1 cellular context compared by ENCODE assay signal in the genomic region with DNA sequence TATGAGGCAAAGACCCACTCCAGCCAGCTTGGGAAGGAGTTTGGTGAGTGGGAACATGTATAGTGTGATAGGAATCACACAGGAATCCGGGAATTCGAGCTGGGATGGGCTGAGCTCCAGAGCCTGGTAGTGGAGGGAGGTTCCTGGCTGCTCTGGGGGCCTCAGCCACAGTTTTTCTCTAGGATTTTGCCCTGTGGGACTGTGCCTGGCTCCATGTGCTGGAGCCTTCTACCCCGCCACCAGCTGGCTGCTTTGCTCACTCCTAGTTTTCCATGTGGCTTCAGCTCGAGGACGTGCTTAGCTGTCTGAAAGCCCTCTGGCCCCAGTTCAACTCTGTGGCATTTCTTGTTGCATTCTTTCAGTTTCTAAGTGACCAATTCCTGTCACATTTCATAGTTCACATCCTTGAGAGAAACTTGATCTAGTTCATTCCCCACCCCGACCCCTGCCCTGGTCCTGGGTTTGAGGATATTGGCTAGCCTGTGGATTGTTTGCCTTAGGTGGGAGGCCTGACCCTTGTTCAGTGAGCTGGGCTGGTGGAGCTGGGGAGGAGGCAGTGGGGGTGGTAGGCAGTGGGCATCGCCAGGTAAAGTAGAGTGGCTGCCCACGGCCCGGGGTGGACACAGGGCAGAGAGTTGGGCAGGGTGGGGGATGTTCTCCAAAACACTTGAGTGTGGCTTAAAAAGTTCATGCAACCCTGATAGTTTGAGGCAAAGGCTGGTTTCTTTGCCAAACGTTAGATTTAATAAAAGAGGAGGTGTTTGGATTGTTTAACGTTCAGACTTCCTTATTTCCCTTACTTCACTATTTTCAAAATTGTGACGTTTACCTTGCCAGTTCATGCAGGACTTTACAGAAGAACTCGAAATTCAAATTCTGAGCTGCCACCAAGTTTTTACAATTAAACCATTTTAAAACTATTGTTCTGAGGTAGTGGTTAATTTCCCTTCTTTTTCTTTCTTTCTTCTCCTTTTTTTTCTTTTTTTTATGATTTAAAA.
TF ChIP-seq lines count a peak whose summit lies in the region.

No MANE protein-coding gene starts in this region.

TF ChIP-seq in WTC11, 78 proteins besides CTCF, POLR2A, EP300 and RAD21 (continued from another document):
- TF ChIP-seq, protein P1, sequence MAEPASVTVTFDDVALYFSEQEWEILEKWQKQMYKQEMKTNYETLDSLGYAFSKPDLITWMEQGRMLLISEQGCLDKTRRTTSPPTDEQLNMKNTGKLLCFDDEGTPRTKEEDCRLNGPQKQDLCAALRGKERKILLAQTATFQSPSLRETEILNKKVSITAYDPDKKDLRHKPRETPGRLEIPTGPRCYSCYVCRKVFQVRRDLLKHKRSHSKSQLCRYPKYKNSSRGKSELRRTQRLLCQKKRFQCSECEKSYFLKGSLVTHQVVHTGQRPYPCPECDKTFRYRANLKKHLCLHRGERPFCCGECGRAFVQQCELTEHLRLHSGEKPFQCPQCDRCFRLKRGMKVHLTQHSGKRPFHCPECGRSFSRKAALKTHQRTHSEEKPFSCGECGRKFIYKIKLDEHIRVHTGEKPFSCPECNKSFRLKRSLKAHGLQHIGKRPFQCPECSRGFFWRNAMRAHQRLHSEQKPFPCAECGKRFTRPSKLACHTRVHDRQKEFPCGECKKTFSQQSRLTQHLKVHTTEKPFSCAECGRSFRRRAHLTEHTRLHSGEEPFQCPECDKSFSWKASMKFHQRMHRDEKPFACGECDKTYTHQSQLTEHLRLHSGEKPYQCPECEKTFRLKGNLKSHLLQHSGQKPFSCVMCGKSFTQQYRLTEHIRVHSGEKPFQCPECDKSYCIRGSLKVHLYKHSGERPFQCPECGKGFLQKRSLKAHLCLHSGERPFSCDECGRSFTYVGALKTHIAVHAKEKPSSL (CRISPR knock-in tag; conservative IDR thresholded peaks at IDR 0.05), result no peak
- no peak for TF ChIP-seq SMAD4 (CRISPR knock-in tag; IDR thresholded peaks at IDR 0.05)
